ENCODE assay signal across 8 cellular contexts in the genomic region with DNA sequence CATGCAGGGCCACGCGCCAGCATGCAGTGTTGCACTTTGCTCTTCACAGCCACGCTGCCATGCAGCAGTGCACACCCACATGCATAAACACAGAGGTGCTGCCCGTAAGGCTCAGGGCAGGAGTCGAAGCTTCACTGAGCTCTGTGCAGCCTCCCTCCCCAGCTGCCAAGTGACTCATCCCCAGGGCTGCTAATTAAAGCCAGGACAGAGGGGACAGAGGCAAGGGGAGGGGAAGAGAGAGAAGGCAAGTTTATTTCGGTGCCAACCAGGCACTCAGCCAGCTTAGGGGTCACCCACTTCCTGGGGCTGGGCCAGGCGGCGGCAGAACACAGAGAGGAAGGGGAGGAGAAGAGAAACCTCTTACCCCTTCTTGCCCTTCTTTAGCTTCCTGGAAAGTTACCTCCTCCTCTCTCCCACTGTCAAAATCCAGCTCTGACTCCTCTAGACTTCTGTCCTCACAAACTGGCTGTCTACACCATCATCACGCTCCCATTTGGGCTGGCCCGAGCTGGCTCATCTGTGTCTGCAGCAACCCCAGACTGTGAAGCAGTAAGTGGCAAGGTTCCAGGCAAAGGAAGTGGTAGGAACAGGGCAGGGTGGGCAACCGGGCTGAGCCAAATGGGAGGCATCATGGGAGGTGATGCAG. TPM values are rescaled to one million over a fixed set of nuclear protein-coding genes. Genes with fewer than 3 reads are reported as not detected.
A peak's percentile ranks its signal among the peaks of the same experiment; 100 is the strongest.
DNase-seq lines count a peak whose midpoint lies in the region; ATAC-seq and TF ChIP-seq lines count a peak whose summit lies in the region.

No MANE protein-coding gene starts in this region.

- H3K4me3 ChIP-seq in CD4-positive, CD25-positive, alpha-beta regulatory T cell (ENCODE audit: low read depth, low read length): peak overlapping the region; percentile 62
- H3K4me3 ChIP-seq in mammary epithelial cell (replicated peaks in 1 of 3; ENCODE audit: insufficient read depth in 1 of 3, low read depth in 2 of 3, low read length in 3 of 3): no peak overlapping the region

- H3K27me3 ChIP-seq in CD4-positive, CD25-positive, alpha-beta regulatory T cell (ENCODE audit: control insufficient read depth, insufficient read depth, low read length): no peaks in the 10 kb centered on the region
- H3K27me3 ChIP-seq in mammary epithelial cell (ENCODE audit: insufficient read depth, low read length): no peaks in the 10 kb centered on the region

- no TSS peak for BruUV-seq in mammary epithelial cell (replicated peaks; lab: Mats Ljungman, UMichigan)

- no peaks in the 10 kb centered on the region for H3K27me3 Mint-ChIP-seq in CD4-positive, CD25-positive, alpha-beta regulatory T cell
- no peaks in the 10 kb centered on the region for H3K27me3 Mint-ChIP-seq in T-helper 1 cell treated with Interleukin-12 subunit alpha and Interleukin-12 subunit beta and Interleukin-4 antibody, amounts not matched to agents 30 μg/mL and 1 μg/mL, for 36 hours (ENCODE audit: low read depth)
- no peaks in the 10 kb centered on the region for H3K27me3 Mint-ChIP-seq in stimulated activated memory B cell treated with anti-CD40 and anti-IgM and Interleukin-4, amounts not matched to agents 10 μg/mL and 1 μg/mL and 100 μg/mL, for 72 hours

- CTCF ChIA-PET in mammary epithelial cell (lab: Charles Lee; ENCODE audit: low non-redundant PET): interaction anchor here (0.9 kb wide), 1 partner anchor 26 kb away, joined by 3 read pairs; no protein-coding TSS in a partner anchor

- no peak overlapping the region for H3K9ac ChIP-seq in mammary epithelial cell (ENCODE audit: insufficient read depth, low read length)

- H3K9me3 Mint-ChIP-seq in CD4-positive, CD25-positive, alpha-beta regulatory T cell: no peaks in the 10 kb centered on the region
- H3K9me3 Mint-ChIP-seq in T-helper 1 cell treated with Interleukin-12 subunit alpha and Interleukin-12 subunit beta and Interleukin-4 antibody, amounts not matched to agents 30 μg/mL and 1 μg/mL, for 36 hours: no peaks in the 10 kb centered on the region
- no peaks in the 10 kb centered on the region for H3K9me3 Mint-ChIP-seq in stimulated activated memory B cell treated with anti-CD40 and anti-IgM and Interleukin-4, amounts not matched to agents 10 μg/mL and 1 μg/mL and 100 μg/mL, for 72 hours

- 12% methylated on average over 9 of the region's 11 CpGs for WGBS in mammary epithelial cell (ENCODE audit: low coverage, missing lambda C conversion rate)

- ATAC-seq in CD4-positive, CD25-positive, alpha-beta regulatory T cell (ENCODE audit: low read depth in 2 of 2): peak; percentile 65 to 69
- peak; percentile 47 for ATAC-seq in left lobe of liver
- peak; percentile 68 for ATAC-seq in stimulated activated memory B cell treated with anti-CD40 and anti-IgM and Interleukin-4, amounts not matched to agents 10 μg/mL and 1 μg/mL and 100 μg/mL, for 72 hours
- ATAC-seq in HG03565 (IDR thresholded peaks at IDR 0.05; ENCODE audit: unreplicated experiment): no peak
- no peak for ATAC-seq in GM19395 (IDR thresholded peaks at IDR 0.05; ENCODE audit: unreplicated experiment)

- H3K36me3 Mint-ChIP-seq in CD4-positive, CD25-positive, alpha-beta regulatory T cell: no peaks in the 10 kb centered on the region
- H3K36me3 Mint-ChIP-seq in T-helper 1 cell treated with Interleukin-12 subunit alpha and Interleukin-12 subunit beta and Interleukin-4 antibody, amounts not matched to agents 30 μg/mL and 1 μg/mL, for 36 hours (ENCODE audit: low read depth): no peaks in the 10 kb centered on the region
- no peaks in the 10 kb centered on the region for H3K36me3 Mint-ChIP-seq in stimulated activated memory B cell treated with anti-CD40 and anti-IgM and Interleukin-4, amounts not matched to agents 10 μg/mL and 1 μg/mL and 100 μg/mL, for 72 hours

- H3K4me1 Mint-ChIP-seq in CD4-positive, CD25-positive, alpha-beta regulatory T cell: peaks cover 0 to 40% (median 9%) of the 10 kb centered on the region in 4 donors
- H3K4me1 Mint-ChIP-seq in T-helper 1 cell treated with Interleukin-12 subunit alpha and Interleukin-12 subunit beta and Interleukin-4 antibody, amounts not matched to agents 30 μg/mL and 1 μg/mL, for 36 hours (ENCODE audit: low read depth): peaks cover 13% of the 10 kb centered on the region
- H3K4me1 Mint-ChIP-seq in stimulated activated memory B cell treated with anti-CD40 and anti-IgM and Interleukin-4, amounts not matched to agents 10 μg/mL and 1 μg/mL and 100 μg/mL, for 72 hours: peaks cover 22% of the 10 kb centered on the region

- DNase-seq in CD4-positive, CD25-positive, alpha-beta regulatory T cell: peak in 2 of 3 donors; percentile 44 to 63
- peak; percentile 84 for DNase-seq in KBM-7
- peak; percentile 55 for DNase-seq in mammary epithelial cell
- DNase-seq in left lobe of liver (ENCODE audit: low spot score): no peak

- peak overlapping the region; percentile 71 to 86 (median 82) for H3K27ac Mint-ChIP-seq in CD4-positive, CD25-positive, alpha-beta regulatory T cell
- peak overlapping the region; percentile 84 for H3K27ac Mint-ChIP-seq in T-helper 1 cell treated with Interleukin-12 subunit alpha and Interleukin-12 subunit beta and Interleukin-4 antibody, amounts not matched to agents 30 μg/mL and 1 μg/mL, for 36 hours
- H3K27ac Mint-ChIP-seq in stimulated activated memory B cell treated with anti-CD40 and anti-IgM and Interleukin-4, amounts not matched to agents 10 μg/mL and 1 μg/mL and 100 μg/mL, for 72 hours: peak overlapping the region; percentile 83

- no peaks in the 10 kb centered on the region for H4K20me1 ChIP-seq in mammary epithelial cell (ENCODE audit: insufficient read depth, low read length)

- peaks cover 14% of the 10 kb centered on the region for H3K4me1 ChIP-seq in CD4-positive, CD25-positive, alpha-beta regulatory T cell (ENCODE audit: control insufficient read depth, insufficient read depth, low read length, poor library complexity, severe bottlenecking)
- H3K4me1 ChIP-seq in mammary epithelial cell (ENCODE audit: insufficient read depth, low read length): peaks cover 10% of the 10 kb centered on the region

- intact Hi-C loops in mammary epithelial cell (cut with micrococcal nuclease): no loop called here

- in situ Hi-C loops in KBM-7 (cut with MboI; ENCODE audit: low pct_unique_long_range_greater_than_20kb, low sequenced_read_pairs) (no loop called here), mammary epithelial cell (cut with MboI; ENCODE audit: low sequenced_read_pairs in 2 of 2) (no loop called here)

- dilution Hi-C loops in mammary epithelial cell (cut with HindIII; ENCODE audit: low sequenced_read_pairs): no loop called here

- no peaks in the 10 kb centered on the region for H3K79me2 ChIP-seq in mammary epithelial cell (ENCODE audit: insufficient read depth, low read length)

- peak overlapping the region; percentile 31 for H2AFZ ChIP-seq in mammary epithelial cell (ENCODE audit: low read depth, low read length)

- no peaks in the 10 kb centered on the region for H3K9me3 ChIP-seq in CD4-positive, CD25-positive, alpha-beta regulatory T cell (ENCODE audit: control insufficient read depth in 2 of 2, low read length in 2 of 2)
- no peaks in the 10 kb centered on the region for H3K9me3 ChIP-seq in mammary epithelial cell (replicated peaks; ENCODE audit: insufficient read depth, low read length)

- H3K27ac ChIP-seq in CD4-positive, CD25-positive, alpha-beta regulatory T cell (ENCODE audit: insufficient read depth, low read length, poor library complexity, severe bottlenecking): peak overlapping the region; percentile 15
- no peak overlapping the region for H3K27ac ChIP-seq in mammary epithelial cell (ENCODE audit: insufficient read depth, low read depth, low read length)

- TF ChIP-seq CTCF in mammary epithelial cell (conservative IDR thresholded peaks at IDR 0.05 in 1 of 2, IDR thresholded peaks at IDR 0.05 in 1 of 2; ENCODE audit: extremely low read depth in 1 of 2, insufficient read depth in 1 of 2, low read depth in 1 of 2, low read length in 2 of 2): no peak

- H3K4me2 ChIP-seq in mammary epithelial cell (ENCODE audit: insufficient read depth, low read depth, low read length): peak overlapping the region; percentile 68

- H3K36me3 ChIP-seq in CD4-positive, CD25-positive, alpha-beta regulatory T cell (ENCODE audit: control insufficient read depth, insufficient read depth, low read length): no peaks in the 10 kb centered on the region
- H3K36me3 ChIP-seq in mammary epithelial cell (ENCODE audit: insufficient read depth, low read length): no peaks in the 10 kb centered on the region

- H3K4me3 Mint-ChIP-seq in CD4-positive, CD25-positive, alpha-beta regulatory T cell: peak overlapping the region; percentile 78 to 92 (median 88)
- H3K4me3 Mint-ChIP-seq in T-helper 1 cell treated with Interleukin-12 subunit alpha and Interleukin-12 subunit beta and Interleukin-4 antibody, amounts not matched to agents 30 μg/mL and 1 μg/mL, for 36 hours: peak overlapping the region; percentile 81
- H3K4me3 Mint-ChIP-seq in stimulated activated memory B cell treated with anti-CD40 and anti-IgM and Interleukin-4, amounts not matched to agents 10 μg/mL and 1 μg/mL and 100 μg/mL, for 72 hours: peak overlapping the region; percentile 56

RNA-seq across cellular contexts. Expression of gene IQSEC2, which starts 6.2 kb away (rescaled TPM):
- total RNA-seq in CD4-positive, CD25-positive, alpha-beta regulatory T cell: 0.39 TPM
- polyA plus RNA-seq in CD4-positive, CD25-positive, alpha-beta regulatory T cell: under 1 TPM in 3 of 4 donors, not detected in 1; 0.15 to 0.42 (median 0.31) TPM
- total RNA-seq in mammary epithelial cell (10 to 100 TPM; 12.0 to 12.3 TPM), left lobe of liver (2.5 TPM)
- polyA plus RNA-seq in mammary epithelial cell: 4.1 TPM
- polyA minus RNA-seq in mammary epithelial cell: 10.7 TPM

Comparison
In these comparisons a context has a peak if more than half of its experiments do, and no peak if none do; other contexts are left out.
1. ATAC-seq: peak in CD4-positive, CD25-positive, alpha-beta regulatory T cell (2 of 2), left lobe of liver (single experiment) and stimulated activated memory B cell treated with anti-CD40 and anti-IgM and Interleukin-4, amounts not matched to agents 10 μg/mL and 1 μg/mL and 100 μg/mL, for 72 hours (single experiment); none in HG03565 (single experiment) and GM19395 (single experiment).
2. Peak in every context shown above with its lines, with median percentiles within 50 percentile points of each other: H3K27ac Mint-ChIP-seq and H3K4me3 Mint-ChIP-seq.